ENCODE assay signal across 11 cellular contexts in genomic region chr2:160087854-160088745, GRCh38. TPM values are rescaled to one million over a fixed set of nuclear protein-coding genes. Genes with fewer than 3 reads are reported as not detected.
DNase-seq lines count a peak whose midpoint lies in the region; ATAC-seq, FAIRE-seq and TF ChIP-seq lines count a peak whose summit lies in the region.
"Had no signal": no experiment of that assay in that cellular context is flagged by ENCODE, and none has a peak within 500 bp of the region (broad histone marks: within the 10 kb centered on the region; RNA-seq: fewer than 3 reads in every experiment).

No MANE protein-coding gene starts in this region.

- no peak overlapping the region for H3K4me3 ChIP-seq in kidney (ENCODE audit: low read length in 2 of 2)

- H3K4me1 ChIP-seq in kidney (ENCODE audit: control insufficient read depth in 1 of 2, insufficient read depth in 1 of 2, low read depth in 1 of 2, low read length in 2 of 2): no peaks in the 10 kb centered on the region

- no peak for FAIRE-seq in kidney (lab: Jason Lieb, UNC)
- no peak for FAIRE-seq in H54 (lab: Jason Lieb, UNC)

- no peak overlapping the region for H3K27ac ChIP-seq in kidney (ENCODE audit: low read depth in 2 of 2, low read length in 2 of 2)

- peaks cover 13 to 46% of the 10 kb centered on the region in 2 donors for H3K9me3 ChIP-seq in kidney (ENCODE audit: control insufficient read depth in 1 of 2, low read length in 2 of 2)

- ATAC-seq in HG02885 (IDR thresholded peaks at IDR 0.05; ENCODE audit: poor library complexity, unreplicated experiment): peak; percentile 64

- intact Hi-C loops in kidney (cut with DNase I): no loop called here

- no peak overlapping the region for H3K9ac ChIP-seq in kidney (ENCODE audit: low read length in 2 of 2)

- TF ChIP-seq POLR2A in H54 (IDR thresholded peaks at IDR 0.05; ENCODE audit: low read depth, low read length): no peak

- DNase-seq in Daoy (ENCODE audit: low read depth): peak; percentile 41
- DNase-seq in SKM-1 treated with dmso at 0.1 percent for 144 hours (lab: John Stamatoyannopoulos, UW; ENCODE audit: unreplicated experiment): peak; percentile 38
- DNase-seq in kidney: no peak
- no peak for DNase-seq in NCI-H1694 treated with DMSO at 0.1 percent for 48 hours (lab: John Stamatoyannopoulos, UW)
- DNase-seq in H54 (ENCODE audit: insufficient read length, low spot score): no peak
- DNase-seq in activated CD4-positive, alpha-beta T cell treated with anti-CD3 and anti-CD28 coated beads for 4 hours: no peak
- DNase-seq in NCI-H187 treated with DMSO at 0.1 percent for 48 hours (lab: John Stamatoyannopoulos, UW): no peak
- DNase-seq: activated CD4-positive, alpha-beta T cell treated with anti-CD3 and anti-CD28 coated beads for 48 hours; effector CD4-positive, alpha-beta T cell; nucleus accumbens had no signal

- TF ChIP-seq CTCF in kidney (IDR thresholded peaks at IDR 0.05; ENCODE audit: borderline replicate concordance, extremely low read depth, insufficient read depth): peak; percentile 3

- H3K36me3 ChIP-seq in kidney (ENCODE audit: control insufficient read depth in 1 of 2, insufficient read depth in 2 of 2, low read length in 2 of 2): no peaks in the 10 kb centered on the region

RNA-seq across cellular contexts. Expression of gene PLA2R1, which starts 25.7 kb away (rescaled TPM):
- 0.68 and 1.4 TPM in 2 replicates for total RNA-seq in Daoy (2014; rRNA removed; shearing (Covaris generic))
- total RNA-seq in kidney: 6.6 TPM
- 71.9 TPM for polyA plus RNA-seq in kidney (ENCODE audit: insufficient read depth, low read depth, low replicate concordance)

Comparison
In these comparisons a context has a peak if more than half of its experiments do, and no peak if none do; other contexts are left out.
1. DNase-seq: peak in Daoy (single experiment) and SKM-1 treated with dmso at 0.1 percent for 144 hours (single experiment); none in kidney (single experiment), NCI-H1694 treated with DMSO at 0.1 percent for 48 hours (single experiment), H54 (single experiment), activated CD4-positive, alpha-beta T cell treated with anti-CD3 and anti-CD28 coated beads for 4 hours (0 of 2) and NCI-H187 treated with DMSO at 0.1 percent for 48 hours (single experiment).